Comparison of ENCODE assay signal across 1 cellular context in the genomic region with DNA sequence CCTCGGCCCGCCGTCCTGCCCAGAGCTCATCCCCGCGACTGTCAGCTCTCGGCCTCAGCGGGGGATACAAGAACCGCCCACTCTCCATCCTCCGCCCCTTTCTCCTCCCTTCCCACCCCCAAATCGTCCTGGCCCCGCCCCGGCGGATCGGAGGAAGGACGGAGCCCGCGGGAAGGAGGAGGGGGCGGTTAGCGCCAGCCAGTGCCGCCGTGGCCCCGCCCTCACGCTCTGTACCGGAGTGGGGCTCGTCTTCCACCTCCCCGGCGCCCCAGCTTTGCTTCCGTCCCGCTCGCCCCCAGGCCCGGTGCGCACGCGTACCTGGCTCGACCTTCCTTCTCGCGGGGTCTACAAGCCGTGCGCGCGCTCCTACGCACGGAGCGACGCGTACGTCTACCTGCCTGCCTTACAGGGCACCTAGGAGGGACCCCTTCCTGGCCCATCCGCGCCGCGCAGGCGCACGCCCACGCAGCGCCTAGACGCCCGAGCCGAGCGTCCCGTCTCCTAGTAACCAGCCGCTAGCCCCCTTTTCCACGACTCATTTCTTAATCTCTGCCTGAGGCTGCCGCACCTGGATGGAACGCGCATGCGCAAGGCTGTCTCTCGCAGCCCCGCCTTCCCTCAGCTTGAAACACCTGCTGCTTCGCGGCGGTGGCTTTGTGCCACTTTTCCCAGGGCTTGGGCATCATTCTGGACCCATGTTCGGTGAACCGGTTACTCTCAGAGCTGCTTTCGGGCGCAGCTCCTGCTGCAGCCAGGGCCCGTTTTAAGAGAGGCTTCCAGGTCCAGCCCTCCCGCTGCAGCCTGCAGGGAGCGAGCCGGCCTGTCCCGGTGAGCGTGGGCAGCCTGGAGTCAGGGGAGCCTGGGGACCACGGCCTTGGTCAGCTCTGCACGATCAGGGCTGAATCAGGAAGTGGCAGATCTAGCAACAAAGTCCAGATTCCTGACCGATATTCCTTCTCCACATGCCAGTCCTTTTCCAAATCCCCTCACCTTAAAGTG.
TF ChIP-seq lines count a peak whose summit lies in the region.

A gene with protein sequence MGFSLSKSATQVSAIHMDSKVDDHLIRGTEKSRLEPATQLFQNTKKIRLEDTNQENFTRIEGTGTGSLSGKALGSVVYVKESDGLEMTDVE (plus strand): TSS at position 598 of the 999 bp plus-strand sequence. CDS start 8,852 bp downstream, outside the sequence.

TF ChIP-seq in HepG2, 621 proteins besides CTCF, POLR2A, EP300 and RAD21 (continued from another document and continues in another):
- TF ChIP-seq, protein P1, sequence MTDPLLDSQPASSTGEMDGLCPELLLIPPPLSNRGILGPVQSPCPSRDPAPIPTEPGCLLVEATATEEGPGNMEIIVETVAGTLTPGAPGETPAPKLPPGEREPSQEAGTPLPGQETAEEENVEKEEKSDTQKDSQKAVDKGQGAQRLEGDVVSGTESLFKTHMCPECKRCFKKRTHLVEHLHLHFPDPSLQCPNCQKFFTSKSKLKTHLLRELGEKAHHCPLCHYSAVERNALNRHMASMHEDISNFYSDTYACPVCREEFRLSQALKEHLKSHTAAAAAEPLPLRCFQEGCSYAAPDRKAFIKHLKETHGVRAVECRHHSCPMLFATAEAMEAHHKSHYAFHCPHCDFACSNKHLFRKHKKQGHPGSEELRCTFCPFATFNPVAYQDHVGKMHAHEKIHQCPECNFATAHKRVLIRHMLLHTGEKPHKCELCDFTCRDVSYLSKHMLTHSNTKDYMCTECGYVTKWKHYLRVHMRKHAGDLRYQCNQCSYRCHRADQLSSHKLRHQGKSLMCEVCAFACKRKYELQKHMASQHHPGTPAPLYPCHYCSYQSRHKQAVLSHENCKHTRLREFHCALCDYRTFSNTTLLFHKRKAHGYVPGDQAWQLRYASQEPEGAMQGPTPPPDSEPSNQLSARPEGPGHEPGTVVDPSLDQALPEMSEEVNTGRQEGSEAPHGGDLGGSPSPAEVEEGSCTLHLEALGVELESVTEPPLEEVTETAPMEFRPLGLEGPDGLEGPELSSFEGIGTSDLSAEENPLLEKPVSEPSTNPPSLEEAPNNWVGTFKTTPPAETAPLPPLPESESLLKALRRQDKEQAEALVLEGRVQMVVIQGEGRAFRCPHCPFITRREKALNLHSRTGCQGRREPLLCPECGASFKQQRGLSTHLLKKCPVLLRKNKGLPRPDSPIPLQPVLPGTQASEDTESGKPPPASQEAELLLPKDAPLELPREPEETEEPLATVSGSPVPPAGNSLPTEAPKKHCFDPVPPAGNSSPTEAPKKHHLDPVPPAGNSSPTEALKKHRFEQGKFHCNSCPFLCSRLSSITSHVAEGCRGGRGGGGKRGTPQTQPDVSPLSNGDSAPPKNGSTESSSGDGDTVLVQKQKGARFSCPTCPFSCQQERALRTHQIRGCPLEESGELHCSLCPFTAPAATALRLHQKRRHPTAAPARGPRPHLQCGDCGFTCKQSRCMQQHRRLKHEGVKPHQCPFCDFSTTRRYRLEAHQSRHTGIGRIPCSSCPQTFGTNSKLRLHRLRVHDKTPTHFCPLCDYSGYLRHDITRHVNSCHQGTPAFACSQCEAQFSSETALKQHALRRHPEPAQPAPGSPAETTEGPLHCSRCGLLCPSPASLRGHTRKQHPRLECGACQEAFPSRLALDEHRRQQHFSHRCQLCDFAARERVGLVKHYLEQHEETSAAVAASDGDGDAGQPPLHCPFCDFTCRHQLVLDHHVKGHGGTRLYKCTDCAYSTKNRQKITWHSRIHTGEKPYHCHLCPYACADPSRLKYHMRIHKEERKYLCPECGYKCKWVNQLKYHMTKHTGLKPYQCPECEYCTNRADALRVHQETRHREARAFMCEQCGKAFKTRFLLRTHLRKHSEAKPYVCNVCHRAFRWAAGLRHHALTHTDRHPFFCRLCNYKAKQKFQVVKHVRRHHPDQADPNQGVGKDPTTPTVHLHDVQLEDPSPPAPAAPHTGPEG (CRISPR knock-in tag; IDR thresholded peaks at IDR 0.05): peak; percentile 69
- TF ChIP-seq, protein P2, sequence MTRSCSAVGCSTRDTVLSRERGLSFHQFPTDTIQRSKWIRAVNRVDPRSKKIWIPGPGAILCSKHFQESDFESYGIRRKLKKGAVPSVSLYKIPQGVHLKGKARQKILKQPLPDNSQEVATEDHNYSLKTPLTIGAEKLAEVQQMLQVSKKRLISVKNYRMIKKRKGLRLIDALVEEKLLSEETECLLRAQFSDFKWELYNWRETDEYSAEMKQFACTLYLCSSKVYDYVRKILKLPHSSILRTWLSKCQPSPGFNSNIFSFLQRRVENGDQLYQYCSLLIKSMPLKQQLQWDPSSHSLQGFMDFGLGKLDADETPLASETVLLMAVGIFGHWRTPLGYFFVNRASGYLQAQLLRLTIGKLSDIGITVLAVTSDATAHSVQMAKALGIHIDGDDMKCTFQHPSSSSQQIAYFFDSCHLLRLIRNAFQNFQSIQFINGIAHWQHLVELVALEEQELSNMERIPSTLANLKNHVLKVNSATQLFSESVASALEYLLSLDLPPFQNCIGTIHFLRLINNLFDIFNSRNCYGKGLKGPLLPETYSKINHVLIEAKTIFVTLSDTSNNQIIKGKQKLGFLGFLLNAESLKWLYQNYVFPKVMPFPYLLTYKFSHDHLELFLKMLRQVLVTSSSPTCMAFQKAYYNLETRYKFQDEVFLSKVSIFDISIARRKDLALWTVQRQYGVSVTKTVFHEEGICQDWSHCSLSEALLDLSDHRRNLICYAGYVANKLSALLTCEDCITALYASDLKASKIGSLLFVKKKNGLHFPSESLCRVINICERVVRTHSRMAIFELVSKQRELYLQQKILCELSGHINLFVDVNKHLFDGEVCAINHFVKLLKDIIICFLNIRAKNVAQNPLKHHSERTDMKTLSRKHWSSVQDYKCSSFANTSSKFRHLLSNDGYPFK (CRISPR knock-in tag; IDR thresholded peaks at IDR 0.05; ENCODE audit: borderline replicate concordance): peak; percentile 72; the same call in 1 of the 2 replicates
- peak; percentile 63; the same call in 1 of the 2 replicates for TF ChIP-seq HIVEP1 (CRISPR knock-in tag; IDR thresholded peaks at IDR 0.05)
- TF ChIP-seq GABPA (IDR thresholded peaks at IDR 0.05; ENCODE audit: low read depth, low read length): peak; percentile 34; the same call in 1 of the 2 replicates
- TF ChIP-seq GABPA (CRISPR knock-in tag; IDR thresholded peaks at IDR 0.05; ENCODE audit: low read depth): peak; percentile 48
- TF ChIP-seq, protein P3, sequence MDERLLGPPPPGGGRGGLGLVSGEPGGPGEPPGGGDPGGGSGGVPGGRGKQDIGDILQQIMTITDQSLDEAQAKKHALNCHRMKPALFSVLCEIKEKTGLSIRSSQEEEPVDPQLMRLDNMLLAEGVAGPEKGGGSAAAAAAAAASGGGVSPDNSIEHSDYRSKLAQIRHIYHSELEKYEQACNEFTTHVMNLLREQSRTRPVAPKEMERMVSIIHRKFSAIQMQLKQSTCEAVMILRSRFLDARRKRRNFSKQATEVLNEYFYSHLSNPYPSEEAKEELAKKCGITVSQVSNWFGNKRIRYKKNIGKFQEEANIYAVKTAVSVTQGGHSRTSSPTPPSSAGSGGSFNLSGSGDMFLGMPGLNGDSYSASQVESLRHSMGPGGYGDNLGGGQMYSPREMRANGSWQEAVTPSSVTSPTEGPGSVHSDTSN (CRISPR knock-in tag; IDR thresholded peaks at IDR 0.05): no peak
- TF ChIP-seq ZNF350 (CRISPR knock-in tag; IDR thresholded peaks at IDR 0.05; ENCODE audit: borderline replicate concordance, low read depth): peak; percentile 90; the same call in 1 of the 2 replicates
- peak; percentile 46 for TF ChIP-seq HDAC2 (CRISPR knock-in tag; IDR thresholded peaks at IDR 0.05)
- no peak; the same call in 1 of the 2 replicates for TF ChIP-seq ZNF83 (CRISPR knock-in tag; IDR thresholded peaks at IDR 0.05; ENCODE audit: borderline replicate concordance)
- TF ChIP-seq MTA1 (CRISPR knock-in tag; IDR thresholded peaks at IDR 0.05; ENCODE audit: borderline replicate concordance): peak; percentile 92
- no peak for TF ChIP-seq ZNF781 (CRISPR knock-in tag; IDR thresholded peaks at IDR 0.05; ENCODE audit: borderline replicate concordance, not compliant biosample characterization)
- TF ChIP-seq, protein P4, sequence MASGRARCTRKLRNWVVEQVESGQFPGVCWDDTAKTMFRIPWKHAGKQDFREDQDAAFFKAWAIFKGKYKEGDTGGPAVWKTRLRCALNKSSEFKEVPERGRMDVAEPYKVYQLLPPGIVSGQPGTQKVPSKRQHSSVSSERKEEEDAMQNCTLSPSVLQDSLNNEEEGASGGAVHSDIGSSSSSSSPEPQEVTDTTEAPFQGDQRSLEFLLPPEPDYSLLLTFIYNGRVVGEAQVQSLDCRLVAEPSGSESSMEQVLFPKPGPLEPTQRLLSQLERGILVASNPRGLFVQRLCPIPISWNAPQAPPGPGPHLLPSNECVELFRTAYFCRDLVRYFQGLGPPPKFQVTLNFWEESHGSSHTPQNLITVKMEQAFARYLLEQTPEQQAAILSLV (CRISPR knock-in tag; IDR thresholded peaks at IDR 0.05; ENCODE audit: borderline replicate concordance): peak; percentile 89
- TF ChIP-seq, protein P5, sequence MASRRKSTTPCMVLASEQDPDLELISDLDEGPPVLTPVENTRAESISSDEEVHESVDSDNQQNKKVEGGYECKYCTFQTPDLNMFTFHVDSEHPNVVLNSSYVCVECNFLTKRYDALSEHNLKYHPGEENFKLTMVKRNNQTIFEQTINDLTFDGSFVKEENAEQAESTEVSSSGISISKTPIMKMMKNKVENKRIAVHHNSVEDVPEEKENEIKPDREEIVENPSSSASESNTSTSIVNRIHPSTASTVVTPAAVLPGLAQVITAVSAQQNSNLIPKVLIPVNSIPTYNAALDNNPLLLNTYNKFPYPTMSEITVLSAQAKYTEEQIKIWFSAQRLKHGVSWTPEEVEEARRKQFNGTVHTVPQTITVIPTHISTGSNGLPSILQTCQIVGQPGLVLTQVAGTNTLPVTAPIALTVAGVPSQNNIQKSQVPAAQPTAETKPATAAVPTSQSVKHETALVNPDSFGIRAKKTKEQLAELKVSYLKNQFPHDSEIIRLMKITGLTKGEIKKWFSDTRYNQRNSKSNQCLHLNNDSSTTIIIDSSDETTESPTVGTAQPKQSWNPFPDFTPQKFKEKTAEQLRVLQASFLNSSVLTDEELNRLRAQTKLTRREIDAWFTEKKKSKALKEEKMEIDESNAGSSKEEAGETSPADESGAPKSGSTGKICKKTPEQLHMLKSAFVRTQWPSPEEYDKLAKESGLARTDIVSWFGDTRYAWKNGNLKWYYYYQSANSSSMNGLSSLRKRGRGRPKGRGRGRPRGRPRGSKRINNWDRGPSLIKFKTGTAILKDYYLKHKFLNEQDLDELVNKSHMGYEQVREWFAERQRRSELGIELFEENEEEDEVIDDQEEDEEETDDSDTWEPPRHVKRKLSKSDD (CRISPR knock-in tag; IDR thresholded peaks at IDR 0.05; ENCODE audit: low read depth): peak; percentile 78
- TF ChIP-seq STAT5B (CRISPR knock-in tag; IDR thresholded peaks at IDR 0.05): 0 out of 2 replicates have a peak, but pooled peaks have one; percentile 56
- peak; percentile 52; the same call in 1 of the 2 replicates for TF ChIP-seq ZNF143 (CRISPR knock-in tag; IDR thresholded peaks at IDR 0.05)
- peak; percentile 78 for TF ChIP-seq HDAC1 (CRISPR knock-in tag; IDR thresholded peaks at IDR 0.05)
- TF ChIP-seq, protein P6, sequence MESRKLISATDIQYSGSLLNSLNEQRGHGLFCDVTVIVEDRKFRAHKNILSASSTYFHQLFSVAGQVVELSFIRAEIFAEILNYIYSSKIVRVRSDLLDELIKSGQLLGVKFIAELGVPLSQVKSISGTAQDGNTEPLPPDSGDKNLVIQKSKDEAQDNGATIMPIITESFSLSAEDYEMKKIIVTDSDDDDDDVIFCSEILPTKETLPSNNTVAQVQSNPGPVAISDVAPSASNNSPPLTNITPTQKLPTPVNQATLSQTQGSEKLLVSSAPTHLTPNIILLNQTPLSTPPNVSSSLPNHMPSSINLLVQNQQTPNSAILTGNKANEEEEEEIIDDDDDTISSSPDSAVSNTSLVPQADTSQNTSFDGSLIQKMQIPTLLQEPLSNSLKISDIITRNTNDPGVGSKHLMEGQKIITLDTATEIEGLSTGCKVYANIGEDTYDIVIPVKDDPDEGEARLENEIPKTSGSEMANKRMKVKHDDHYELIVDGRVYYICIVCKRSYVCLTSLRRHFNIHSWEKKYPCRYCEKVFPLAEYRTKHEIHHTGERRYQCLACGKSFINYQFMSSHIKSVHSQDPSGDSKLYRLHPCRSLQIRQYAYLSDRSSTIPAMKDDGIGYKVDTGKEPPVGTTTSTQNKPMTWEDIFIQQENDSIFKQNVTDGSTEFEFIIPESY (CRISPR knock-in tag; IDR thresholded peaks at IDR 0.05): peak; percentile 15; the same call in 1 of the 2 replicates
- peak; percentile 16; the same call in 1 of the 2 replicates for TF ChIP-seq CBFB (CRISPR knock-in tag; IDR thresholded peaks at IDR 0.05)
- TF ChIP-seq ARNT2 (CRISPR knock-in tag; IDR thresholded peaks at IDR 0.05; ENCODE audit: low read depth): peak; percentile 85
- no peak; the same call in 1 of the 2 replicates for TF ChIP-seq FOXO1 (CRISPR knock-in tag; IDR thresholded peaks at IDR 0.05)
- TF ChIP-seq, protein P7, sequence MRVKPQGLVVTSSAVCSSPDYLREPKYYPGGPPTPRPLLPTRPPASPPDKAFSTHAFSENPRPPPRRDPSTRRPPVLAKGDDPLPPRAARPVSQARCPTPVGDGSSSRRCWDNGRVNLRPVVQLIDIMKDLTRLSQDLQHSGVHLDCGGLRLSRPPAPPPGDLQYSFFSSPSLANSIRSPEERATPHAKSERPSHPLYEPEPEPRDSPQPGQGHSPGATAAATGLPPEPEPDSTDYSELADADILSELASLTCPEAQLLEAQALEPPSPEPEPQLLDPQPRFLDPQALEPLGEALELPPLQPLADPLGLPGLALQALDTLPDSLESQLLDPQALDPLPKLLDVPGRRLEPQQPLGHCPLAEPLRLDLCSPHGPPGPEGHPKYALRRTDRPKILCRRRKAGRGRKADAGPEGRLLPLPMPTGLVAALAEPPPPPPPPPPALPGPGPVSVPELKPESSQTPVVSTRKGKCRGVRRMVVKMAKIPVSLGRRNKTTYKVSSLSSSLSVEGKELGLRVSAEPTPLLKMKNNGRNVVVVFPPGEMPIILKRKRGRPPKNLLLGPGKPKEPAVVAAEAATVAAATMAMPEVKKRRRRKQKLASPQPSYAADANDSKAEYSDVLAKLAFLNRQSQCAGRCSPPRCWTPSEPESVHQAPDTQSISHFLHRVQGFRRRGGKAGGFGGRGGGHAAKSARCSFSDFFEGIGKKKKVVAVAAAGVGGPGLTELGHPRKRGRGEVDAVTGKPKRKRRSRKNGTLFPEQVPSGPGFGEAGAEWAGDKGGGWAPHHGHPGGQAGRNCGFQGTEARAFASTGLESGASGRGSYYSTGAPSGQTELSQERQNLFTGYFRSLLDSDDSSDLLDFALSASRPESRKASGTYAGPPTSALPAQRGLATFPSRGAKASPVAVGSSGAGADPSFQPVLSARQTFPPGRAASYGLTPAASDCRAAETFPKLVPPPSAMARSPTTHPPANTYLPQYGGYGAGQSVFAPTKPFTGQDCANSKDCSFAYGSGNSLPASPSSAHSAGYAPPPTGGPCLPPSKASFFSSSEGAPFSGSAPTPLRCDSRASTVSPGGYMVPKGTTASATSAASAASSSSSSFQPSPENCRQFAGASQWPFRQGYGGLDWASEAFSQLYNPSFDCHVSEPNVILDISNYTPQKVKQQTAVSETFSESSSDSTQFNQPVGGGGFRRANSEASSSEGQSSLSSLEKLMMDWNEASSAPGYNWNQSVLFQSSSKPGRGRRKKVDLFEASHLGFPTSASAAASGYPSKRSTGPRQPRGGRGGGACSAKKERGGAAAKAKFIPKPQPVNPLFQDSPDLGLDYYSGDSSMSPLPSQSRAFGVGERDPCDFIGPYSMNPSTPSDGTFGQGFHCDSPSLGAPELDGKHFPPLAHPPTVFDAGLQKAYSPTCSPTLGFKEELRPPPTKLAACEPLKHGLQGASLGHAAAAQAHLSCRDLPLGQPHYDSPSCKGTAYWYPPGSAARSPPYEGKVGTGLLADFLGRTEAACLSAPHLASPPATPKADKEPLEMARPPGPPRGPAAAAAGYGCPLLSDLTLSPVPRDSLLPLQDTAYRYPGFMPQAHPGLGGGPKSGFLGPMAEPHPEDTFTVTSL (CRISPR knock-in tag; IDR thresholded peaks at IDR 0.05; ENCODE audit: borderline replicate concordance): no peak
- TF ChIP-seq JARID2 (CRISPR knock-in tag; IDR thresholded peaks at IDR 0.05; ENCODE audit: insufficient replicate concordance): peak; percentile 13
- 0 out of 2 replicates have a peak, but pooled peaks have one; percentile 65 for TF ChIP-seq SMAD9 (CRISPR knock-in tag; IDR thresholded peaks at IDR 0.05)
- TF ChIP-seq ZMYM2 (CRISPR knock-in tag; IDR thresholded peaks at IDR 0.05): 0 out of 2 replicates have a peak, but pooled peaks have one; percentile 65
- no peak for TF ChIP-seq MIER2 (CRISPR knock-in tag; IDR thresholded peaks at IDR 0.05)
